15 cellular contexts compared by ENCODE assay signal in genomic region chr11:9047986-9048522, GRCh38. TPM values are rescaled to one million over a fixed set of nuclear protein-coding genes. Genes with fewer than 3 reads are reported as not detected.
DNase-seq lines count a peak whose midpoint lies in the region; ATAC-seq and TF ChIP-seq lines count a peak whose summit lies in the region.
"Had no signal": no experiment of that assay in that cellular context is flagged by ENCODE, and none has a peak within 500 bp of the region (broad histone marks: within the 10 kb centered on the region; RNA-seq: fewer than 3 reads in every experiment).

No MANE protein-coding gene starts in this region.

- peak; percentile 83 for ATAC-seq in left ventricle myocardium superior
- ATAC-seq in gastrocnemius medialis = peak in 1 of 2 donors; percentile 58
- ATAC-seq: activated CD4-positive, alpha-beta T cell treated with anti-CD3 and anti-CD28 coated beads for 36 hours had no signal

- no peak overlapping the region for H3K4me3 ChIP-seq in gastrocnemius medialis
- H3K4me3 ChIP-seq: SJSA1 had no signal

- DNase-seq in GM04503 (ENCODE audit: low read depth) (peak; percentile 61), NCI-H82 treated with DMSO at 0.1 percent for 48 hours (lab: John Stamatoyannopoulos, UW; ENCODE audit: unreplicated experiment) (peak; percentile 78), left ventricle myocardium superior (peak; percentile 40), gastrocnemius medialis (no peak), middle frontal gyrus (ENCODE audit: extremely low spot score, low spot score) (no peak), caudate nucleus (lab: John Stamatoyannopoulos, UW) (no peak), HK-2 (ENCODE audit: unreplicated experiment) (no peak)
- no peak for DNase-seq in activated CD4-positive, CD25-positive, alpha-beta regulatory T cell treated with anti-CD3 and anti-CD28 coated beads, Interleukin-2, amount 50 U/mL, for 72 hours
- DNase-seq: activated CD4-positive, alpha-beta T cell treated with anti-CD3 and anti-CD28 coated beads for 36 hours; DND-41; dorsolateral prefrontal cortex; NCI-H345; nucleus accumbens; stimulated activated CD4-positive, alpha-beta T cell treated with anti-CD3 and anti-CD28 coated beads, Interleukin-2, amount 100 ng/mL, for 48 hours had no signal

- in situ Hi-C loops in gastrocnemius medialis (cut with MboI; ENCODE audit: low sequenced_read_pairs in 4 of 4) = no loop called here

- no peak for TF ChIP-seq POLR2A in gastrocnemius medialis (IDR thresholded peaks at IDR 0.05)

- intact Hi-C loops in left ventricle myocardium superior (cut with micrococcal nuclease) (no loop called here), gastrocnemius medialis (cut with DNase I; ENCODE audit: low total_unique reads) (no loop called here)

- no peak for TF ChIP-seq CTCF in gastrocnemius medialis (IDR thresholded peaks at IDR 0.05 in 4 of 5, conservative IDR thresholded peaks at IDR 0.05 in 1 of 5)

- no peaks in the 10 kb centered on the region for H3K9me3 ChIP-seq in gastrocnemius medialis
- H3K9me3 ChIP-seq: SJSA1 had no signal

- H3K4me1 ChIP-seq in gastrocnemius medialis = peaks cover 4 to 14% of the 10 kb centered on the region in 2 donors
- H3K4me1 ChIP-seq: SJSA1 had no signal

- H3K27me3 ChIP-seq in gastrocnemius medialis = no peaks in the 10 kb centered on the region
- H3K27me3 ChIP-seq: dorsolateral prefrontal cortex, SJSA1 had no signal

- H3K27ac ChIP-seq in gastrocnemius medialis (peak overlapping the region; percentile 0 to 51 (median 28)), caudate nucleus (ENCODE audit: low read depth, low read length) (no peak overlapping the region)
- H3K27ac ChIP-seq: SJSA1 had no signal

- no peaks in the 10 kb centered on the region for H3K36me3 ChIP-seq in gastrocnemius medialis
- H3K36me3 ChIP-seq: SJSA1 had no signal

RNA-seq across cellular contexts. Expression of gene SCUBE2, which starts 43.3 kb away (rescaled TPM):
- total RNA-seq in left ventricle myocardium superior (0.89 TPM), gastrocnemius medialis (1 to 10 TPM in 3 of 4 donors, under 1 TPM in 1; 0.24 to 3.6 (median 2.3) TPM)
- total RNA-seq: activated CD4-positive, alpha-beta T cell treated with anti-CD3 and anti-CD28 coated beads for 36 hours; SJSA1 had no signal

RNA-seq across cellular contexts. Expression of gene NRIP3, which starts 44.3 kb away (rescaled TPM):
- total RNA-seq in left ventricle myocardium superior (1.2 TPM), gastrocnemius medialis (1 to 10 TPM in 2 of 4 donors, under 1 TPM in 1, not detected in 1; 0.10 to 3.4 (median 1.1) TPM)

Comparison
In these comparisons a context has a peak if more than half of its experiments do, and no peak if none do; other contexts are left out.
1. DNase-seq: peak in GM04503 (single experiment), NCI-H82 treated with DMSO at 0.1 percent for 48 hours (single experiment) and left ventricle myocardium superior (single experiment); none in gastrocnemius medialis (0 of 2), middle frontal gyrus (single experiment), activated CD4-positive, CD25-positive, alpha-beta regulatory T cell treated with anti-CD3 and anti-CD28 coated beads, Interleukin-2, amount 50 U/mL, for 72 hours (single experiment), caudate nucleus (0 of 61) and HK-2 (single experiment).